Comparison of ENCODE assay signal across 10 cellular contexts in genomic region chr9:89531766-89532165, GRCh38.
"Had no signal": no experiment of that assay in that cellular context is flagged by ENCODE, and none has a peak within 500 bp of the region (broad histone marks: within the 10 kb centered on the region; RNA-seq: fewer than 3 reads in every experiment).

No MANE protein-coding gene starts in this region.

- H3K27ac ChIP-seq: cardiac muscle cell, pancreas, SJSA1, upper lobe of right lung had no signal

- H3K27me3 ChIP-seq: cardiac muscle cell, pancreas, SJSA1, upper lobe of right lung had no signal

- DNase-seq: activated CD4-positive, CD25-positive, alpha-beta regulatory T cell treated with anti-CD3 and anti-CD28 coated beads, Interleukin-2, amount 50 U/mL, for 72 hours; glutamatergic neuron; left colon; pancreas; stimulated activated naive CD4-positive, alpha-beta T cell treated with Interleukin-2 at 50 U/mL for 16 hours; SW 1271; upper lobe of right lung had no signal

- H3K4me3 Mint-ChIP-seq: dendritic cell treated with granulocyte-macrophage colony-stimulating factor and Interleukin-4, amounts not matched to agents 40 ng/mL and 50 ng/mL, for 4 days had no signal

- H3K27ac Mint-ChIP-seq: dendritic cell treated with granulocyte-macrophage colony-stimulating factor and Interleukin-4, amounts not matched to agents 40 ng/mL and 50 ng/mL, for 4 days had no signal
